Comparison of ENCODE assay signal across 25 cellular contexts in the genomic region with DNA sequence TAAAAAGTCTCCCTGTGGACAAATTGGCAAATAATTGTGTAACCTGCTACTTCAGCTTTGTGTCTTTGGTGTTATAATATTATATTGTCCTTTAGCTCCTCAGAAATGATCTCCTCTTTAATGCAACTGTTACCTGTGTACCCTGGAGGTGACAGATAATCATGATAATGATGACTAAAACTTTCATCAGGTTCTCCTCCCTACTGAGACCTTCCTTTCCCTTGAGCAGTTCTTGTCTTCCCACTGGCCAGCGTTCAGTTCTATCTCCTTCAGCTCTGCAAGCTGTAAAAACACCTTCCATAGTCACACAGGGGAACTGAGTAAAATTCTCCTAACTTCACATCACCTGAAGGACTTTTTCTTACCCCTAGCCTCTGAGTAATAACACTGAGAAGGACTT. TPM values are rescaled to one million over a fixed set of nuclear protein-coding genes. Genes with fewer than 3 reads are reported as not detected.
DNase-seq lines count a peak whose midpoint lies in the region; ATAC-seq, FAIRE-seq and TF ChIP-seq lines count a peak whose summit lies in the region.
"Had no signal": no experiment of that assay in that cellular context is flagged by ENCODE, and none has a peak within 500 bp of the region (broad histone marks: within the 10 kb centered on the region; RNA-seq: fewer than 3 reads in every experiment).

No MANE protein-coding gene starts in this region.

- H2BK120ac ChIP-seq in IMR-90 (ENCODE audit: low read depth, low read length), result peak overlapping the region; percentile 87

- TF ChIP-seq EP300 in A549 (IDR thresholded peaks at IDR 0.05), result no peak

- H4K8ac ChIP-seq in IMR-90 (ENCODE audit: low read depth in 2 of 2, low read length in 2 of 2), result 0 out of 4 replicates have a peak overlapping the region, but pooled peaks have one; percentile 12 to 24

- TF ChIP-seq RAD21 in A549 (conservative IDR thresholded peaks at IDR 0.05 in 1 of 2, IDR thresholded peaks at IDR 0.05 in 1 of 2), result no peak
- TF ChIP-seq RAD21 in IMR-90 (IDR thresholded peaks at IDR 0.05; ENCODE audit: low read length), result no peak

- peak overlapping the region; percentile 61; the same call in 1 of the 2 replicates for H2BK20ac ChIP-seq in IMR-90 (ENCODE audit: low read depth, low read length)

- no peak overlapping the region for H4K91ac ChIP-seq in IMR-90 (ENCODE audit: insufficient read depth, low read depth, low read length)

- no TSS peak for BruUV-seq in IMR-90 (replicated peaks; lab: Mats Ljungman, UMichigan)

- H2AK5ac ChIP-seq in IMR-90 (ENCODE audit: low read depth, low read length), result 0 out of 2 replicates have a peak overlapping the region, but pooled peaks have one; percentile 2

- peak; percentile 56 for FAIRE-seq in A549 (lab: Jason Lieb, UNC)
- FAIRE-seq: D721Med had no signal

- WGBS in A549 (ENCODE audit: missing lambda C conversion rate), result 34% methylated on average over 1 of the region's 1 CpG
- no CpG with 5 or more reads among the region's 1 CpG for WGBS in IMR-90 (ENCODE audit: extremely low coverage in 2 of 2, insufficient read length in 1 of 2), 2 experiments

- dilution Hi-C loops in IMR-90 (cut with HindIII; ENCODE audit: low sequenced_read_pairs, unreplicated experiment), result no loop called here

- no peak overlapping the region for H3K9ac ChIP-seq in IMR-90 (ENCODE audit: low read depth, low read length)
- H3K9ac ChIP-seq: BLaER1, GM23248 had no signal

- peak overlapping the region; percentile 95; the same call in 1 of the 2 replicates for H3K18ac ChIP-seq in IMR-90 (ENCODE audit: low read depth, low read length)

- DNase-seq in A549 (ENCODE audit: low read depth in 1 of 2, low spot score in 1 of 2), result no peak
- no peak for DNase-seq in IMR-90
- DNase-seq in epithelial cell of prostate (ENCODE audit: low read depth, low spot score), result no peak
- DNase-seq in NCI-H345 treated with DMSO at 0.1 percent for 48 hours (lab: John Stamatoyannopoulos, UW; ENCODE audit: unreplicated experiment), result no peak
- DNase-seq: CD4-positive, CD25-positive, alpha-beta regulatory T cell; GM23248; KBM-7; NCI-H1048; NCI-H1417; NCI-H1694; NCI-H2029 treated with DMSO at 0.1 percent for 48 hours; NCI-H526 treated with DMSO at 0.1 percent for 48 hours; Right ventricle myocardium superior; RPMI8226 had no signal

- peak overlapping the region; percentile 72 for H2BK15ac ChIP-seq in IMR-90 (ENCODE audit: low read depth, low read length)

- POLR2A ChIA-PET in A549 (lab: Yijun Ruan, JAX) (interaction anchor here (0.6 kb wide), 1 partner anchor 34 kb away, joined by 6 read pairs; no protein-coding TSS in a partner anchor), IMR-90 (lab: Charles Lee; ENCODE audit: unreplicated experiment) (no interaction called here)

- H2AK9ac ChIP-seq in IMR-90 (replicated peaks; ENCODE audit: low read depth, low read length, poor library complexity), result no peak overlapping the region

- H3K14ac ChIP-seq in IMR-90 (replicated peaks; ENCODE audit: low read depth, low read length), result 0 out of 2 replicates have a peak overlapping the region, but pooled peaks have one; percentile 17

- peak overlapping the region; percentile 42 for H2BK5ac ChIP-seq in IMR-90 (ENCODE audit: low read depth, low read length, poor library complexity, severe bottlenecking)

- H3K4ac ChIP-seq in IMR-90 (ENCODE audit: low read depth, low read length), result peak overlapping the region; percentile 33; the same call in 1 of the 2 replicates

- H3K4me2 ChIP-seq in A549 (peak overlapping the region; percentile 6; the same call in 2 of the 3 replicates), IMR-90 (ENCODE audit: low read depth, low read length) (no peak overlapping the region)
- H3K4me2 ChIP-seq: BLaER1 had no signal

- TF ChIP-seq POLR2A in A549 (IDR thresholded peaks at IDR 0.05; ENCODE audit: low read length) (no peak), IMR-90 (IDR thresholded peaks at IDR 0.05; ENCODE audit: low read depth, low read length) (no peak)

- no peak overlapping the region for H2AFZ ChIP-seq in IMR-90 (replicated peaks; ENCODE audit: low read length, poor library complexity)
- H2AFZ ChIP-seq: GM23248 had no signal

- H3K56ac ChIP-seq in IMR-90 (ENCODE audit: extremely low read depth, insufficient read depth, low read length), result no peak overlapping the region; the same call in 1 of the 2 replicates

- no peak for ATAC-seq in A549
- no peak for ATAC-seq in IMR-90 (ENCODE audit: low read depth)
- ATAC-seq in HG02885 (IDR thresholded peaks at IDR 0.05; ENCODE audit: poor library complexity, unreplicated experiment), result no peak
- ATAC-seq in HG02759 (IDR thresholded peaks at IDR 0.05; ENCODE audit: unreplicated experiment), result no peak

- H4K20me1 ChIP-seq in IMR-90 (ENCODE audit: insufficient read depth, low read length), result no peaks in the 10 kb centered on the region
- H4K20me1 ChIP-seq: BLaER1 had no signal

- no peaks in the 10 kb centered on the region for H3K9me1 ChIP-seq in IMR-90 (ENCODE audit: insufficient read depth, low read length)

- no peaks in the 10 kb centered on the region for H3K9me3 ChIP-seq in A549
- no peaks in the 10 kb centered on the region for H3K9me3 ChIP-seq in IMR-90 (ENCODE audit: control insufficient read depth, insufficient read depth, low read length)
- H3K9me3 ChIP-seq: BLaER1, HAP-1, SJSA1 had no signal

- in situ Hi-C loops in IMR-90 (cut with MboI; ENCODE audit: low sequenced_read_pairs), result no loop called here

- CTCF ChIA-PET in A549 (lab: Yijun Ruan, JAX), result interaction anchor here (1.0 to 21.2 kb wide), 9 partner anchors 48 to 810 kb away, joined by 3 to 418 read pairs (median 16); no protein-coding TSS in a partner anchor
- CTCF ChIA-PET in IMR-90 (lab: Yijun Ruan, JAX), result interaction anchor here (0.6 to 1.2 kb wide), 3 partner anchors 22 to 796 kb away, joined by 3 to 5 read pairs (median 3); no protein-coding TSS in a partner anchor

- peak overlapping the region; percentile 42 to 73; a peak in 5 of 6 replicates for H3K27ac ChIP-seq in A549
- no peak overlapping the region for H3K27ac ChIP-seq in IMR-90 (ENCODE audit: insufficient read depth, low read length)
- peak overlapping the region; percentile 15 for H3K27ac ChIP-seq in epithelial cell of prostate
- H3K27ac ChIP-seq: BLaER1, GM23248, SJSA1 had no signal

- 0 out of 2 replicates have a peak overlapping the region, but pooled peaks have one; percentile 68 for H3K23ac ChIP-seq in IMR-90 (ENCODE audit: low read depth, low read length)

- H3K27me3 ChIP-seq in IMR-90 (ENCODE audit: control insufficient read depth, insufficient read depth, low read length), result no peaks in the 10 kb centered on the region
- H3K27me3 ChIP-seq: BLaER1 had no signal

- TF ChIP-seq CTCF in A549 (IDR thresholded peaks at IDR 0.05), result no peak
- TF ChIP-seq CTCF in IMR-90 (conservative IDR thresholded peaks at IDR 0.05; ENCODE audit: low read depth, low read length), result no peak

- peaks cover 0 to 4% of the 10 kb centered on the region in 2 experiments; a peak in 1 of 4 replicates for H3K79me1 ChIP-seq in IMR-90 (ENCODE audit: low read depth in 1 of 2, low read length in 2 of 2)

- H3K4me3 ChIP-seq in A549, result no peak overlapping the region
- H3K4me3 ChIP-seq in IMR-90 (ENCODE audit: insufficient read depth, low read depth, low read length), result no peak overlapping the region
- H3K4me3 ChIP-seq: BLaER1, GM23248, HAP-1, SJSA1 had no signal

- H3K4me1 ChIP-seq in A549, result peaks cover 67% of the 10 kb centered on the region
- peaks cover 16% of the 10 kb centered on the region for H3K4me1 ChIP-seq in IMR-90 (ENCODE audit: control insufficient read depth, insufficient read depth, low read length)
- H3K4me1 ChIP-seq: BLaER1 had no signal

- intact Hi-C loops in IMR-90 (cut with micrococcal nuclease), result no loop called here

- peak overlapping the region; percentile 61; the same call in 1 of the 2 replicates for H4K5ac ChIP-seq in IMR-90 (ENCODE audit: low read depth, low read length)

- no peaks in the 10 kb centered on the region for H3K36me3 ChIP-seq in IMR-90 (ENCODE audit: control insufficient read depth, insufficient read depth, low read length)
- H3K36me3 ChIP-seq: BLaER1, HAP-1, SJSA1 had no signal

RNA-seq across cellular contexts. Expression of gene KRT12, which starts 14.6 kb away (rescaled TPM):
- polyA plus RNA-seq in A549 (2011; rRNA removed), result not detected in 2 replicates
- not detected in 2 replicates for polyA plus RNA-seq in A549 (2012; cell fraction: cytosol; rRNA removed)
- not detected in 2 replicates for polyA plus RNA-seq in A549 (2012; cell fraction: nucleus; rRNA removed)
- not detected in 3 replicates for polyA plus RNA-seq in A549 (2017; fragmentation: RNase III; extraction: RNeasy Plus Mini Kit Qiagen cat#74134 plus additional on column Dnase treatment)
- not detected in 2 replicates for polyA minus RNA-seq in A549 (2011; rRNA and poly(A)+ RNA removed)
- not detected in 2 replicates for total RNA-seq in IMR-90 (2012; rRNA removed)
- polyA plus RNA-seq in IMR-90 (2012; rRNA removed), result not detected in 2 replicates
- polyA plus RNA-seq in IMR-90 (2012; cell fraction: cytosol; rRNA removed), result 0.02 and 0.54 TPM in 2 replicates
- polyA plus RNA-seq in IMR-90 (2012; cell fraction: nucleus; rRNA removed; ENCODE audit: low replicate concordance), result not detected in 2 replicates
- total RNA-seq: A172; CD4-positive, CD25-positive, alpha-beta regulatory T cell; GM23248; NCI-H460; Right ventricle myocardium superior; SJSA1; T-helper 1 cell treated with Interleukin-12 subunit alpha and Interleukin-12 subunit beta and Interleukin-4 antibody, amounts not matched to agents 30 ng/mL and 1 ng/mL, for 36 hours had no signal
- polyA plus RNA-seq: AG04450; CD4-positive, CD25-positive, alpha-beta regulatory T cell; GM23248 had no signal

RNA-seq across cellular contexts. Expression of gene KRT10, which starts 30.0 kb away (rescaled TPM):
- polyA plus RNA-seq in A549 (2011; rRNA removed), result 59.8 and 89.8 TPM in 2 replicates
- polyA plus RNA-seq in A549 (2012; cell fraction: cytosol; rRNA removed), result 81.0 and 89.6 TPM in 2 replicates
- polyA plus RNA-seq in A549 (2012; cell fraction: nucleus; rRNA removed), result 29.6 and 45.1 TPM in 2 replicates
- polyA plus RNA-seq in A549 (2017; fragmentation: RNase III; extraction: RNeasy Plus Mini Kit Qiagen cat#74134 plus additional on column Dnase treatment), result 89.1 to 96.2 TPM (median 95.9 TPM) in 3 replicates
- polyA minus RNA-seq in A549 (2011; rRNA and poly(A)+ RNA removed), result 1.6 and 1.9 TPM in 2 replicates
- 0.18 and 1.1 TPM in 2 replicates for total RNA-seq in IMR-90 (2012; rRNA removed)
- 18.3 and 18.5 TPM in 2 replicates for polyA plus RNA-seq in IMR-90 (2012; rRNA removed)
- polyA plus RNA-seq in IMR-90 (2012; cell fraction: cytosol; rRNA removed), result 46.5 and 78.8 TPM in 2 replicates
- polyA plus RNA-seq in IMR-90 (2012; cell fraction: nucleus; rRNA removed; ENCODE audit: low replicate concordance), result 15.0 and 35.2 TPM in 2 replicates

RNA-seq across cellular contexts. Expression of gene KRT20, which starts 32.7 kb away (rescaled TPM):
- 0.28 and 0.34 TPM in 2 replicates for polyA plus RNA-seq in A549 (2011; rRNA removed)
- polyA plus RNA-seq in A549 (2012; cell fraction: cytosol; rRNA removed), result 0.01 TPM in 1 of 2 replicates, not detected in the other
- polyA plus RNA-seq in A549 (2012; cell fraction: nucleus; rRNA removed), result 0.04 and 0.06 TPM in 2 replicates
- not detected in 3 replicates for polyA plus RNA-seq in A549 (2017; fragmentation: RNase III; extraction: RNeasy Plus Mini Kit Qiagen cat#74134 plus additional on column Dnase treatment)
- not detected in 2 replicates for polyA minus RNA-seq in A549 (2011; rRNA and poly(A)+ RNA removed)
- not detected in 2 replicates for total RNA-seq in IMR-90 (2012; rRNA removed)
- polyA plus RNA-seq in IMR-90 (2012; rRNA removed), result not detected in 2 replicates
- polyA plus RNA-seq in IMR-90 (2012; cell fraction: cytosol; rRNA removed), result not detected in 2 replicates
- polyA plus RNA-seq in IMR-90 (2012; cell fraction: nucleus; rRNA removed; ENCODE audit: low replicate concordance), result not detected in 2 replicates
- total RNA-seq: A172; CD4-positive, CD25-positive, alpha-beta regulatory T cell; GM23248; NCI-H460; Right ventricle myocardium superior; SJSA1; T-helper 1 cell treated with Interleukin-12 subunit alpha and Interleukin-12 subunit beta and Interleukin-4 antibody, amounts not matched to agents 30 ng/mL and 1 ng/mL, for 36 hours had no signal
- polyA plus RNA-seq: AG04450; CD4-positive, CD25-positive, alpha-beta regulatory T cell; GM23248 had no signal

RNA-seq across cellular contexts. Expression of gene KRT28, which starts 52.6 kb away (rescaled TPM):
- polyA plus RNA-seq in A549 (2011; rRNA removed) (not detected in 2 replicates), A549 (2017; fragmentation: RNase III; extraction: RNeasy Plus Mini Kit Qiagen cat#74134 plus additional on column Dnase treatment) (not detected in 3 replicates), IMR-90 (2012; rRNA removed) (not detected in 2 replicates)
- polyA plus RNA-seq in A549 (2012; cell fraction: cytosol; rRNA removed), result not detected in 2 replicates
- polyA plus RNA-seq in A549 (2012; cell fraction: nucleus; rRNA removed), result not detected in 2 replicates
- not detected in 2 replicates for polyA minus RNA-seq in A549 (2011; rRNA and poly(A)+ RNA removed)
- total RNA-seq in IMR-90 (2012; rRNA removed), result not detected in 2 replicates
- polyA plus RNA-seq in IMR-90 (2012; cell fraction: cytosol; rRNA removed), result not detected in 2 replicates
- polyA plus RNA-seq in IMR-90 (2012; cell fraction: nucleus; rRNA removed; ENCODE audit: low replicate concordance), result not detected in 2 replicates
- total RNA-seq: A172; CD4-positive, CD25-positive, alpha-beta regulatory T cell; GM23248; HT-29; NCI-H460; Right ventricle myocardium superior; SJSA1; T-helper 1 cell treated with Interleukin-12 subunit alpha and Interleukin-12 subunit beta and Interleukin-4 antibody, amounts not matched to agents 30 ng/mL and 1 ng/mL, for 36 hours had no signal
- polyA plus RNA-seq: AG04450; CD4-positive, CD25-positive, alpha-beta regulatory T cell; GM23248 had no signal
